Comparison of ENCODE assay signal across 9 cellular contexts in the genomic region with DNA sequence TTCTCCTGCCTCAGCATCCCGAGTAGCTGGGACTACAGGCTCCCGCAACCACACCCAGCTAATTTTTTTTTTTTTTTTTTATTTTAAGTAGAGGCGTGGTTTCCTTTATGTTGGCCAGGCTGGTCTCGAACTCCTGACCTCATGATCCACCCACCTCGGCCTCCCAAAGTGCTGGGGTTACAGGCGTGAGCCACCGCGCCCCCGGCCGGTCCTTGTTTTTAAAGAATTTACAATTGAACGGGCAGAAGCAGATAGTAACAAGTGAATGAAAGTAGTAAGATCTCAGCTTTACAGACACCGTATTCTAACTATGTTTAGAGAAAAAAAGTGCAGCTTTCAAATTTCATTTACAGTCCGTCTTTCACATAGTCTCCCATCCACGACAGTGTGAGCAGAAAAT.
"Had no signal": no experiment of that assay in that cellular context is flagged by ENCODE, and none has a peak within 500 bp of the region (broad histone marks: within the 10 kb centered on the region; RNA-seq: fewer than 3 reads in every experiment).

No MANE protein-coding gene starts in this region.

- H3K36me3 ChIP-seq: HAP-1 had no signal

- H3K4me3 ChIP-seq: GM23248, GM23338, HAP-1 had no signal

- H3K4me2 ChIP-seq: GM23338 had no signal

- H3K27ac ChIP-seq: GM23248 had no signal

- DNase-seq: GM23248, GOT3, H7, H9, HCEC 1CT, HFFc6 had no signal

- H3K4me1 ChIP-seq: HAP-1 had no signal

- H3K4me1 Mint-ChIP-seq: GM23338 had no signal

- H3K4me3 Mint-ChIP-seq: GM23338, H9, HFFc6 had no signal

- H3K27ac Mint-ChIP-seq: GM23338, H9, HFFc6 had no signal

- H3K9me3 ChIP-seq: HAP-1 had no signal

- H2AFZ ChIP-seq: GM23248, GM23338 had no signal

- ATAC-seq: GM23338, HCT116 had no signal

- H3K9ac ChIP-seq: GM23248 had no signal
